In the genomic region with DNA sequence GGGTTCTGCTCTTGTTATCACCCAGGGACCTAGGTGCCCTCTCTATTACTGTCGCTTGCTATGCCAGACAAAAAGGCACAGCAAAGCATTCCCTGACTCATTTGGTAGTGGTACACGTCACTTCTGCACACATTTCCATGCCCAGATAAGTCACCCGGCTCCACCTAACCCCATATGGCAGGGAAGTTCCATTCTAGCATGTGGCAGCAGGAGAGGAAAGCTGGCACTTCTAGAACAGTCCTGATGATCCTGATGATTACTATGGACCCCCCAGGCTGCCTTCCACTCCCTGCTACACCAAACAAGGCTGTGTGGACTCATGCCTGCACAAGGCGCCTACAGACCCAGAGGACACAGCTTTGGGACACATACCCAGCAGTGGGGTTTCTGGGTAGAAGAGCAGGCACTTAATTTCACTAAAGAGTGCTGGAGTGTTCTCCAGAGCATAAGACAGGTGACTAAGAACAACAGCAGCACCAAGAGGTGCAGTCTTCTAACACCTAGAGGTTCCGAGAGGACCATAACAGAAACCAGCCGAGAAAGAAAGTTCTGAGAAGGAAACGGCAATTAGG, we compare ENCODE assay signal across 1 cellular context.
TF ChIP-seq lines count a peak whose summit lies in the region.

No MANE protein-coding gene starts in this region.

TF ChIP-seq in HepG2, 621 proteins besides CTCF, POLR2A, EP300 and RAD21:
- TF ChIP-seq, protein P1, sequence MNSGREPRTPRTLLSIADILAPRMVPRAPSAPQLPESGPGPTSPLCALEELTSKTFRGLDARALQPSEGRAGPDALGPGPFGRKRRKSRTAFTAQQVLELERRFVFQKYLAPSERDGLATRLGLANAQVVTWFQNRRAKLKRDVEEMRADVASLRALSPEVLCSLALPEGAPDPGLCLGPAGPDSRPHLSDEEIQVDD (CRISPR knock-in tag; IDR thresholded peaks at IDR 0.05; ENCODE audit: borderline replicate concordance): no peak
- TF ChIP-seq CREB1 (IDR thresholded peaks at IDR 0.05) (peak; percentile 53; the same call in 1 of the 2 replicates), CREB1 (CRISPR knock-in tag; IDR thresholded peaks at IDR 0.05) (no peak)
